8 cellular contexts compared by ENCODE assay signal in genomic region chr6:160992323-160993314, GRCh38.
DNase-seq lines count a peak whose midpoint lies in the region; ATAC-seq and TF ChIP-seq lines count a peak whose summit lies in the region.

No MANE protein-coding gene starts in this region.

- in situ Hi-C loops in astrocyte of the cerebellum (cut with HindIII; ENCODE audit: low sequenced_read_pairs), result loop anchor here (10.0 kb wide), 1 partner anchor 52 kb away; no protein-coding TSS in a partner anchor

- peak overlapping the region; percentile 84 for H3K27ac ChIP-seq in KMS-11

- peaks cover 11% of the 10 kb centered on the region for H4K20me1 ChIP-seq in KMS-11 (ENCODE audit: insufficient read depth)

- H3K4me1 ChIP-seq in KMS-11 (ENCODE audit: low read depth, poor library complexity, severe bottlenecking), result peaks cover 57% of the 10 kb centered on the region

- TF ChIP-seq CTCF in KMS-11 (conservative IDR thresholded peaks at IDR 0.05; ENCODE audit: low read depth, low read length), result peak; percentile 70
- peak; percentile 84 for TF ChIP-seq CTCF in astrocyte of the cerebellum (IDR thresholded peaks at IDR 0.05; ENCODE audit: low read depth, low read length, missing control alignments)

- DNase-seq in NCI-H1417 (lab: John Stamatoyannopoulos, UW) (peak; percentile 75 to 89 (median 89)), NCI-H1417 treated with DMSO at 0.1 percent for 48 hours (lab: John Stamatoyannopoulos, UW) (no peak), RPMI8226 (peak; percentile 61), astrocyte of the cerebellum (ENCODE audit: low read depth) (no peak), hippocampal formation (lab: John Stamatoyannopoulos, UW) (peak; percentile 15 to 83), retina (peak; percentile 62)

- peak overlapping the region; percentile 86 for H3K9ac ChIP-seq in KMS-11

- H3K4me3 ChIP-seq in KMS-11 (IDR thresholded peaks at IDR 0.05; ENCODE audit: insufficient read depth, low read depth, low read length), result no peak overlapping the region
- peak overlapping the region; percentile 76 for H3K4me3 ChIP-seq in astrocyte of the cerebellum (ENCODE audit: low read depth, low read length)

- no peaks in the 10 kb centered on the region for H3K27me3 ChIP-seq in KMS-11 (ENCODE audit: insufficient read depth, low read depth)

- peak overlapping the region; percentile 58 for H3K4me2 ChIP-seq in KMS-11

- H2AFZ ChIP-seq in KMS-11 (ENCODE audit: low read depth), result peak overlapping the region; percentile 72

- H3K79me2 ChIP-seq in KMS-11 (ENCODE audit: insufficient read depth, low read depth), result peaks cover 47% of the 10 kb centered on the region

- no peaks in the 10 kb centered on the region for H3K36me3 ChIP-seq in KMS-11 (ENCODE audit: insufficient read depth)

- peak; percentile 34 for ATAC-seq in GM21723 (IDR thresholded peaks at IDR 0.05; ENCODE audit: unreplicated experiment)

Comparison
In these comparisons a context has a peak if more than half of its experiments do, and no peak if none do; other contexts are left out.
1. DNase-seq: peak in NCI-H1417 (3 of 3), RPMI8226 (single experiment), hippocampal formation (2 of 2) and retina (single experiment); none in NCI-H1417 treated with DMSO at 0.1 percent for 48 hours (single experiment) and astrocyte of the cerebellum (single experiment).